Comparison of ENCODE assay signal across 22 cellular contexts in genomic region chr16:60419859-60420258, GRCh38.
"Had no signal": no experiment of that assay in that cellular context is flagged by ENCODE, and none has a peak within 500 bp of the region (broad histone marks: within the 10 kb centered on the region; RNA-seq: fewer than 3 reads in every experiment).

No MANE protein-coding gene starts in this region.

- H3K4me3 ChIP-seq: SJCRH30 had no signal

- H3K9me3 Mint-ChIP-seq: activated naive CD8-positive, alpha-beta T cell treated with anti-CD3 and anti-CD28 coated beads for 36 hours had no signal

- H3K27ac ChIP-seq: SJCRH30, VCaP had no signal

- H3K9me2 ChIP-seq: SK-N-SH had no signal

- H3K4me1 Mint-ChIP-seq: activated CD4-positive, alpha-beta T cell treated with anti-CD3 and anti-CD28 coated beads for 36 hours; activated naive CD4-positive, alpha-beta T cell treated with anti-CD3 and anti-CD28 coated beads, Interleukin-2, amount 10 ng/mL, durations not matched to agents 7 days and 5 days; activated naive CD8-positive, alpha-beta T cell treated with anti-CD3 and anti-CD28 coated beads for 36 hours; IgD-negative memory B cell had no signal

- H3K36me3 Mint-ChIP-seq: activated naive CD4-positive, alpha-beta T cell treated with anti-CD3 and anti-CD28 coated beads, Interleukin-2, amount 10 ng/mL, durations not matched to agents 7 days and 5 days; activated naive CD8-positive, alpha-beta T cell treated with anti-CD3 and anti-CD28 coated beads for 36 hours; IgD-negative memory B cell had no signal

- H3K9me3 ChIP-seq: SJCRH30, SK-N-SH had no signal

- H3K27ac Mint-ChIP-seq: activated CD4-positive, alpha-beta T cell treated with anti-CD3 and anti-CD28 coated beads for 36 hours; activated CD8-positive, alpha-beta T cell treated with anti-CD3 and anti-CD28 coated beads for 36 hours; activated naive CD4-positive, alpha-beta T cell treated with anti-CD3 and anti-CD28 coated beads, Interleukin-2, amount 10 ng/mL, durations not matched to agents 7 days and 5 days; activated naive CD8-positive, alpha-beta T cell treated with anti-CD3 and anti-CD28 coated beads for 36 hours; activated T-cell treated with anti-CD3 and anti-CD28 coated beads, Interleukin-2, amount 50 U/mL, for 72 hours; activated T-helper 2 cell treated with anti-CD3 and anti-CD28 coated beads, Interferon-gamma antibody, Interleukin-2, Interleukin-4, amounts not matched to agents 10 μg/mL and 5 μg/mL and 100 μg/mL, durations not matched to agents 14 hours and 24 hours and 36 hours; IgD-negative memory B cell had no signal

- ATAC-seq: activated CD4-positive, alpha-beta T cell treated with anti-CD3 and anti-CD28 coated beads for 36 hours; activated CD8-positive, alpha-beta T cell treated with anti-CD3 and anti-CD28 coated beads for 36 hours; activated T-cell treated with anti-CD3 and anti-CD28 coated beads, Interleukin-2, amount 50 U/mL, for 72 hours had no signal

- H3K4me1 ChIP-seq: SJCRH30 had no signal

- H3K4me2 ChIP-seq: SK-N-SH had no signal

- H3K27me3 Mint-ChIP-seq: activated CD4-positive, alpha-beta T cell treated with anti-CD3 and anti-CD28 coated beads for 36 hours; activated CD8-positive, alpha-beta T cell treated with anti-CD3 and anti-CD28 coated beads for 36 hours; activated naive CD4-positive, alpha-beta T cell treated with anti-CD3 and anti-CD28 coated beads, Interleukin-2, amount 10 ng/mL, durations not matched to agents 7 days and 5 days; activated naive CD8-positive, alpha-beta T cell treated with anti-CD3 and anti-CD28 coated beads for 36 hours; IgD-negative memory B cell had no signal

- DNase-seq: activated CD4-positive, alpha-beta T cell treated with anti-CD3 and anti-CD28 coated beads for 36 hours; activated CD8-positive, alpha-beta memory T cell treated with anti-CD3 and anti-CD28 coated beads, Interleukin-2, amount 50 U/mL, for 4 hours; activated CD8-positive, alpha-beta T cell treated with anti-CD3 and anti-CD28 coated beads for 36 hours; activated gamma-delta T cell treated with Interleukin-2 at 50 U/mL for 16 hours; activated naive CD4-positive, alpha-beta T cell treated with anti-CD3 and anti-CD28 coated beads, Interleukin-2, amount 10 ng/mL, durations not matched to agents 7 days and 5 days; activated naive CD8-positive, alpha-beta T cell treated with anti-CD3 and anti-CD28 coated beads for 36 hours; activated T-cell treated with anti-CD3 and anti-CD28 coated beads, Interleukin-2, amount 50 U/mL, for 72 hours; cerebellar nuclear complex; KG1; MM.1S; NCI-H1105 treated with DMSO at 0.1 percent for 48 hours; NCI-H1436 treated with DMSO at 0.1 percent for 48 hours; NCI-H2029; NCI-H345; NCI-H510A; NCI-H526 treated with DMSO at 0.1 percent for 48 hours; SJCRH30; SK-N-SH; T-helper 1 cell had no signal

- H3K4me3 Mint-ChIP-seq: activated CD4-positive, alpha-beta T cell treated with anti-CD3 and anti-CD28 coated beads for 36 hours; activated CD8-positive, alpha-beta T cell treated with anti-CD3 and anti-CD28 coated beads for 36 hours; activated naive CD4-positive, alpha-beta T cell treated with anti-CD3 and anti-CD28 coated beads, Interleukin-2, amount 10 ng/mL, durations not matched to agents 7 days and 5 days; activated naive CD8-positive, alpha-beta T cell treated with anti-CD3 and anti-CD28 coated beads for 36 hours; activated T-cell treated with anti-CD3 and anti-CD28 coated beads, Interleukin-2, amount 50 U/mL, for 72 hours; IgD-negative memory B cell had no signal

- H3K36me3 ChIP-seq: SJCRH30 had no signal
